ENCODE assay signal across 22 cellular contexts in genomic region chr17:67044016-67044772, GRCh38. TPM values are rescaled to one million over a fixed set of nuclear protein-coding genes. Genes with fewer than 3 reads are reported as not detected.
"Had no signal": no experiment of that assay in that cellular context is flagged by ENCODE, and none has a peak within 500 bp of the region (broad histone marks: within the 10 kb centered on the region; RNA-seq: fewer than 3 reads in every experiment).

CACNG1 (plus strand) TSS chr17:67044554; CDS start chr17:67044661, 107 bp downstream.

- H3K27me3 ChIP-seq: colonic mucosa, thyroid gland had no signal

- H3K4me1 ChIP-seq: colonic mucosa, esophagus squamous epithelium, parathyroid adenoma, suprapubic skin, thyroid gland had no signal

- H2AFZ ChIP-seq: parathyroid adenoma had no signal

- H3K4me3 Mint-ChIP-seq: immature natural killer cell, natural killer cell, type B pancreatic cell had no signal

- H3K79me2 ChIP-seq: parathyroid adenoma had no signal

- H3K36me3 ChIP-seq: colonic mucosa, esophagus squamous epithelium, suprapubic skin, thyroid gland had no signal

- H3K27ac ChIP-seq: colonic mucosa, esophagus squamous epithelium, parathyroid adenoma, suprapubic skin, thyroid gland had no signal

- H3K9me3 ChIP-seq: colonic mucosa, thyroid gland had no signal

- H3K4me1 Mint-ChIP-seq: immature natural killer cell, natural killer cell had no signal

- H3K9ac ChIP-seq: parathyroid adenoma had no signal

- ATAC-seq: natural killer cell; sciatic nerve; stimulated activated naive CD8-positive, alpha-beta T cell treated with anti-CD3 and anti-CD28 coated beads, Interleukin-15, Interleukin-2, amounts not matched to agents 100 U/mL and 50 U/mL, for 24 hours had no signal

- H3K4me2 ChIP-seq: smooth muscle cell had no signal

- H3K4me3 ChIP-seq: colonic mucosa, esophagus squamous epithelium, lung, smooth muscle cell, suprapubic skin, thyroid gland had no signal

- DNase-seq: colonic mucosa; dermis blood vessel endothelial cell; esophagus squamous epithelium; foreskin fibroblast; immature natural killer cell; left cardiac atrium; left ventricle myocardium superior; mesenchymal stem cell; natural killer cell; stimulated activated CD4-positive, alpha-beta T cell treated with anti-CD3 and anti-CD28 coated beads, Interleukin-2, amount 100 ng/mL, for 48 hours; stimulated activated naive CD8-positive, alpha-beta T cell treated with anti-CD3 and anti-CD28 coated beads, Interleukin-15, Interleukin-2, amounts not matched to agents 100 U/mL and 50 U/mL, for 24 hours; thyroid gland had no signal

- H3K27ac Mint-ChIP-seq: natural killer cell had no signal

- H3K36me3 Mint-ChIP-seq: type B pancreatic cell had no signal

RNA-seq across cellular contexts. Expression of gene CACNG1, which starts in this region (rescaled TPM):
- total RNA-seq: cerebellum, colonic mucosa, dermis blood vessel endothelial cell, epithelial cell of proximal tubule, esophagus squamous epithelium, left cardiac atrium, left ventricle myocardium superior, lung, natural killer cell, omental fat pad, pulmonary artery endothelial cell, sciatic nerve, smooth muscle cell, suprapubic skin, thyroid gland had no signal
